In genomic region chr7:94251-94801, GRCh38 we compare ENCODE assay signal across 20 cellular contexts.
"Had no signal": no experiment of that assay in that cellular context is flagged by ENCODE, and none has a peak within 500 bp of the region (broad histone marks: within the 10 kb centered on the region; RNA-seq: fewer than 3 reads in every experiment).

No MANE protein-coding gene starts in this region.

- H3K27ac ChIP-seq: colonic mucosa, epithelial cell of prostate, gastrocnemius medialis, heart right ventricle, spleen, transverse colon had no signal

- H3K36me3 Mint-ChIP-seq: activated naive CD4-positive, alpha-beta T cell treated with anti-CD3 and anti-CD28 coated beads, Interleukin-2, amount 10 ng/mL, durations not matched to agents 7 days and 5 days; natural killer cell had no signal

- H3K27ac Mint-ChIP-seq: activated naive CD4-positive, alpha-beta T cell treated with anti-CD3 and anti-CD28 coated beads, Interleukin-2, amount 10 ng/mL, durations not matched to agents 7 days and 5 days; activated T-helper 2 cell treated with anti-CD3 and anti-CD28 coated beads, Interferon-gamma antibody, Interleukin-2, Interleukin-4, amounts not matched to agents 10 μg/mL and 5 μg/mL and 100 μg/mL, durations not matched to agents 14 hours and 24 hours and 36 hours; natural killer cell; stimulated activated naive B cell treated with anti-CD40 and anti-IgM and Interleukin-4, amounts not matched to agents 10 μg/mL and 1 μg/mL and 100 μg/mL, for 72 hours had no signal

- H3K4me1 ChIP-seq: colonic mucosa had no signal

- H3K4me3 Mint-ChIP-seq: activated naive CD4-positive, alpha-beta T cell treated with anti-CD3 and anti-CD28 coated beads, Interleukin-2, amount 10 ng/mL, durations not matched to agents 7 days and 5 days; natural killer cell; stimulated activated naive B cell treated with anti-CD40 and anti-IgM and Interleukin-4, amounts not matched to agents 10 μg/mL and 1 μg/mL and 100 μg/mL, for 72 hours had no signal

- DNase-seq: activated naive CD4-positive, alpha-beta T cell treated with anti-CD3 and anti-CD28 coated beads, Interleukin-2, amount 10 ng/mL, durations not matched to agents 7 days and 5 days; caudate nucleus; colonic mucosa; effector CD8-positive, alpha-beta T cell; gastrocnemius medialis; heart right ventricle; left cardiac atrium; mucosa of descending colon; natural killer cell; nucleus accumbens; spleen; stimulated activated CD4-positive, alpha-beta T cell treated with anti-CD3 and anti-CD28 coated beads, Interleukin-1b, Interleukin-23, amount 100 ng/mL, for 48 hours; stimulated activated naive B cell treated with anti-CD40 and anti-IgM and Interleukin-4, amounts not matched to agents 10 μg/mL and 1 μg/mL and 100 μg/mL, for 72 hours; T-helper 2 cell; transverse colon had no signal

- H3K4me3 ChIP-seq: colonic mucosa, gastrocnemius medialis, heart right ventricle, lung, mucosa of descending colon, spleen, transverse colon had no signal

- H3K9me3 Mint-ChIP-seq: activated naive CD4-positive, alpha-beta T cell treated with anti-CD3 and anti-CD28 coated beads, Interleukin-2, amount 10 ng/mL, durations not matched to agents 7 days and 5 days; activated T-helper 2 cell treated with anti-CD3 and anti-CD28 coated beads, Interferon-gamma antibody, Interleukin-2, Interleukin-4, amounts not matched to agents 10 μg/mL and 5 μg/mL and 100 μg/mL, durations not matched to agents 14 hours and 24 hours and 36 hours had no signal

- H3K9me3 ChIP-seq: colonic mucosa, gastrocnemius medialis had no signal

- H3K27me3 ChIP-seq: colonic mucosa, gastrocnemius medialis, spleen, transverse colon had no signal

- ATAC-seq: activated CD4-positive, CD25-positive, alpha-beta regulatory T cell treated with anti-CD3 and anti-CD28 coated beads, Interleukin-2, amount 50 U/mL, for 24 hours; gastrocnemius medialis; heart right ventricle; left cardiac atrium; mucosa of descending colon; natural killer cell; sciatic nerve; stimulated activated naive B cell treated with anti-CD40 and anti-IgM and Interleukin-4, amounts not matched to agents 10 μg/mL and 1 μg/mL and 100 μg/mL, for 72 hours had no signal

- H3K36me3 ChIP-seq: colonic mucosa, gastrocnemius medialis, heart right ventricle, spleen, transverse colon had no signal
